Comparison of ENCODE assay signal across 15 cellular contexts in the genomic region with DNA sequence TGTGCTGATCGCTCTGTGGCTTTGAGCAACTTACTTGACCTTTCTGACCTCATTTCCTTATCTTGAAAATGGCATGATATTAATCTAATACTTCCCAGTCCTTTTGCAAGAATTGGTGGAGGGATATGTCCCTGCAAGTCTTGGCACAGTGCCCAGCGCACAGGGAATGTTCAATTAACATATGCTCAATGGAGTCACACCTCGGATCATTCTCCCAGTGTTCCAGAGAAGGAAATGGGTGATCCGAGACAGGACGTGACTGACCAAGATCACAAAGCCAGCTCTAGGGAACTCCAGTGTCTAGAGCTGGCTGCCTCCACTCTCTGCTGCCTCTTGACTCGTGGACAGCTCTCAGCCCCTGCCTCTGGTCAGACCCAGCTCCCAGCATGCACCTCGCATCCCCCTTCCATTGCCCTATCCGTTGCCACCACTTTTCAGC. TPM values are rescaled to one million over a fixed set of nuclear protein-coding genes. Genes with fewer than 3 reads are reported as not detected.
DNase-seq lines count a peak whose midpoint lies in the region; ATAC-seq, FAIRE-seq and TF ChIP-seq lines count a peak whose summit lies in the region.
"Had no signal": no experiment of that assay in that cellular context is flagged by ENCODE, and none has a peak within 500 bp of the region (broad histone marks: within the 10 kb centered on the region; RNA-seq: fewer than 3 reads in every experiment).

No MANE protein-coding gene starts in this region.

- H3K27me3 Mint-ChIP-seq in T-helper 17 cell, result peaks cover 31% of the 10 kb centered on the region
- peaks cover 40% of the 10 kb centered on the region for H3K27me3 Mint-ChIP-seq in activated T-cell treated with anti-CD3 and anti-CD28 coated beads, Interleukin-2, amount 50 U/mL, for 4 hours (ENCODE audit: low read depth)

- peaks cover 23% of the 10 kb centered on the region for H3K4me1 Mint-ChIP-seq in T-helper 17 cell
- H3K4me1 Mint-ChIP-seq in activated T-cell treated with anti-CD3 and anti-CD28 coated beads, Interleukin-2, amount 50 U/mL, for 4 hours (ENCODE audit: low read depth), result peaks cover 13% of the 10 kb centered on the region

- H3K27ac ChIP-seq in heart left ventricle (peak overlapping the region; percentile 61 to 93 (median 83)), pancreas (peak overlapping the region in 2 of 4 donors; percentile 91 to 94), brain microvascular endothelial cell (no peak overlapping the region)

- in situ Hi-C loops in brain microvascular endothelial cell (cut with HindIII; ENCODE audit: low pct_ligation_motif_present, low sequenced_read_pairs), result no loop called here

- no peak overlapping the region for H3K4me3 Mint-ChIP-seq in T-helper 17 cell
- no peak overlapping the region for H3K4me3 Mint-ChIP-seq in activated T-cell treated with anti-CD3 and anti-CD28 coated beads, Interleukin-2, amount 50 U/mL, for 4 hours
- H3K4me3 Mint-ChIP-seq: activated CD4-positive, alpha-beta T cell treated with anti-CD3 and anti-CD28 coated beads, Interleukin-2, amount 10 ng/mL, durations not matched to agents 24 days and 14 days had no signal

- TF ChIP-seq POLR2A in heart left ventricle (IDR thresholded peaks at IDR 0.05), result no peak

- ATAC-seq in T-helper 17 cell (no peak), heart left ventricle (peak; percentile 6 to 65 (median 30)), pancreas (no peak), GM18502 (IDR thresholded peaks at IDR 0.05; ENCODE audit: poor library complexity, unreplicated experiment) (no peak)
- no peak for ATAC-seq in activated T-cell treated with anti-CD3 and anti-CD28 coated beads, Interleukin-2, amount 50 U/mL, for 4 hours

- H3K9me3 Mint-ChIP-seq in activated T-cell treated with anti-CD3 and anti-CD28 coated beads, Interleukin-2, amount 50 U/mL, for 4 hours, result no peaks in the 10 kb centered on the region
- H3K9me3 Mint-ChIP-seq: CD4-positive, CD25-positive, alpha-beta regulatory T cell had no signal

- H3K4me3 ChIP-seq in heart left ventricle (no peak overlapping the region), pancreas (no peak overlapping the region), brain microvascular endothelial cell (ENCODE audit: low read depth, low read length) (no peak overlapping the region)

- no peak for TF ChIP-seq CTCF in GM20000 (IDR thresholded peaks at IDR 0.05; ENCODE audit: extremely low read depth, missing control alignments)
- TF ChIP-seq CTCF in heart left ventricle (IDR thresholded peaks at IDR 0.05), result no peak
- no peak for TF ChIP-seq CTCF in pancreas (IDR thresholded peaks at IDR 0.05)
- TF ChIP-seq CTCF in brain microvascular endothelial cell (IDR thresholded peaks at IDR 0.05; ENCODE audit: low read depth, low read length, missing control alignments), result no peak

- H3K27me3 ChIP-seq in heart left ventricle, result peaks cover 0 to 37% (median 5%) of the 10 kb centered on the region in 9 donors
- H3K27me3 ChIP-seq in pancreas, result no peaks in the 10 kb centered on the region
- no peaks in the 10 kb centered on the region for H3K27me3 ChIP-seq in brain microvascular endothelial cell (replicated peaks)

- FAIRE-seq in pancreas (lab: Jason Lieb, UNC), result no peak

- no peaks in the 10 kb centered on the region for H3K9me3 ChIP-seq in T-helper 17 cell (ENCODE audit: control insufficient read depth, low read length, poor library complexity, severe bottlenecking)
- no peaks in the 10 kb centered on the region for H3K9me3 ChIP-seq in heart left ventricle
- H3K9me3 ChIP-seq in pancreas, result no peaks in the 10 kb centered on the region

- H3K4me1 ChIP-seq in heart left ventricle, result peaks cover 6 to 42% (median 27%) of the 10 kb centered on the region in 12 donors
- peaks cover 19 to 38% (median 28%) of the 10 kb centered on the region in 3 donors for H3K4me1 ChIP-seq in pancreas

- WGBS in heart left ventricle, 4 donors, result 24 to 38% (median 35%) methylated on average over 8 of the region's 8 CpGs
- WGBS in pancreas, 2 donors, result 37 to 41% methylated on average over 8 of the region's 8 CpGs

- intact Hi-C loops in heart left ventricle (cut with DNase I) (no loop called here), pancreas (cut with DNase I) (no loop called here)

- no peaks in the 10 kb centered on the region for H3K36me3 Mint-ChIP-seq in T-helper 17 cell (ENCODE audit: low read depth)
- H3K36me3 Mint-ChIP-seq in activated T-cell treated with anti-CD3 and anti-CD28 coated beads, Interleukin-2, amount 50 U/mL, for 4 hours (ENCODE audit: insufficient read depth), result no peaks in the 10 kb centered on the region
- H3K36me3 Mint-ChIP-seq: CD4-positive, CD25-positive, alpha-beta regulatory T cell had no signal

- H3K27ac Mint-ChIP-seq in T-helper 17 cell, result peak overlapping the region; percentile 87
- H3K27ac Mint-ChIP-seq: activated CD4-positive, alpha-beta T cell treated with anti-CD3 and anti-CD28 coated beads, Interleukin-2, amount 10 ng/mL, durations not matched to agents 24 days and 14 days; CD4-positive, CD25-positive, alpha-beta regulatory T cell had no signal

- H3K36me3 ChIP-seq in heart left ventricle, result peaks cover 0 to 3% (median 0%) of the 10 kb centered on the region in 9 donors
- H3K36me3 ChIP-seq in pancreas, result no peaks in the 10 kb centered on the region
- H3K36me3 ChIP-seq in brain microvascular endothelial cell (replicated peaks), result no peaks in the 10 kb centered on the region

- DNase-seq in GM20000 (ENCODE audit: low spot score) (peak; percentile 8), T-helper 17 cell (no peak), heart left ventricle (peak; percentile 71 to 86 (median 80)), pancreas (peak in 4 of 6 donors; percentile 61 to 84 (median 76)), NCI-H1092 treated with DMSO at 0.1 percent for 48 hours (lab: John Stamatoyannopoulos, UW) (no peak), brain microvascular endothelial cell (no peak)
- no peak for DNase-seq in activated T-cell treated with anti-CD3 and anti-CD28 coated beads, Interleukin-2, amount 50 U/mL, for 4 hours
- DNase-seq: activated CD4-positive, alpha-beta T cell treated with anti-CD3 and anti-CD28 coated beads, Interleukin-2, amount 10 ng/mL, durations not matched to agents 24 days and 14 days; activated naive CD4-positive, alpha-beta T cell; CD4-positive, CD25-positive, alpha-beta regulatory T cell; cerebellar nuclear complex; nucleus accumbens; SW 1271 had no signal

RNA-seq across cellular contexts. Expression of gene CDC42EP5, which starts 3.6 kb away (rescaled TPM):
- total RNA-seq in T-helper 17 cell, result not detected
- total RNA-seq in heart left ventricle, result 10 to 100 TPM in 5 of 9 donors, 1 to 10 TPM in 4; 5.6 to 16.3 (median 11.4) TPM
- 1 to 10 TPM; 7.1 to 8.7 TPM for polyA plus RNA-seq in heart left ventricle
- total RNA-seq in pancreas, result 10 to 100 TPM in 4 of 6 donors, 1 to 10 TPM in 2; 8.2 to 48.0 (median 20.4) TPM
- polyA plus RNA-seq in pancreas, result 10 to 100 TPM in 1 of 2 donors, 1 to 10 TPM in 1; 7.5 to 15.1 TPM
- total RNA-seq in activated T-cell treated with anti-CD3 and anti-CD28 coated beads, Interleukin-2, amount 50 U/mL, for 4 hours, result under 1 TPM in 1 of 3 donors, not detected in 2; 0.30 TPM
- total RNA-seq: CD4-positive, CD25-positive, alpha-beta regulatory T cell had no signal
- polyA plus RNA-seq: CD4-positive, CD25-positive, alpha-beta regulatory T cell had no signal

RNA-seq across cellular contexts. Expression of gene LENG9, which starts 5.9 kb away (rescaled TPM):
- total RNA-seq in T-helper 17 cell (1 to 10 TPM; 4.4 to 6.0 TPM), heart left ventricle (1 to 10 TPM; 1.5 to 4.1 (median 2.4) TPM), pancreas (10 to 100 TPM in 5 of 6 donors, 1 to 10 TPM in 1; 8.6 to 23.4 (median 16.9) TPM)
- polyA plus RNA-seq in heart left ventricle (1 to 10 TPM; 1.4 to 2.1 TPM), pancreas (10 to 100 TPM in 1 of 2 donors, 1 to 10 TPM in 1; 4.2 to 12.1 TPM)
- 1 to 10 TPM; 4.8 to 5.4 (median 5.2) TPM for total RNA-seq in activated T-cell treated with anti-CD3 and anti-CD28 coated beads, Interleukin-2, amount 50 U/mL, for 4 hours

RNA-seq across cellular contexts. Expression of gene LENG8, which starts 20.5 kb away (rescaled TPM):
- total RNA-seq in T-helper 17 cell (100 to 1,000 TPM; 471 to 480 TPM), heart left ventricle (10 to 100 TPM; 23.6 to 82.9 (median 58.8) TPM), pancreas (100 to 1,000 TPM in 4 of 6 donors, 10 to 100 TPM in 2; 64.8 to 173 (median 129) TPM)
- polyA plus RNA-seq in heart left ventricle (10 to 100 TPM; 35.2 to 93.9 TPM), pancreas (100 to 1,000 TPM; 313 to 657 TPM)
- total RNA-seq in activated T-cell treated with anti-CD3 and anti-CD28 coated beads, Interleukin-2, amount 50 U/mL, for 4 hours, result 100 to 1,000 TPM; 138 to 157 (median 145) TPM

RNA-seq across cellular contexts. Expression of gene LAIR2, which starts 33.1 kb away (rescaled TPM):
- total RNA-seq in T-helper 17 cell (1 to 10 TPM in 1 of 2 donors, under 1 TPM in 1; 0.94 to 1.7 TPM), heart left ventricle (1 to 10 TPM in 1 of 9 donors, not detected in 8; 2.4 TPM), pancreas (not detected)
- polyA plus RNA-seq in heart left ventricle (not detected), pancreas (not detected)
- total RNA-seq in activated T-cell treated with anti-CD3 and anti-CD28 coated beads, Interleukin-2, amount 50 U/mL, for 4 hours, result under 1 TPM; 0.35 to 0.76 (median 0.58) TPM
- total RNA-seq: kidney epithelial cell had no signal

RNA-seq across cellular contexts. Expression of gene TTYH1, which starts 54.3 kb away (rescaled TPM):
- total RNA-seq in T-helper 17 cell (not detected), heart left ventricle (1 to 10 TPM in 5 of 9 donors, under 1 TPM in 4; 0.46 to 6.9 (median 1.1) TPM), pancreas (10 to 100 TPM; 20.8 to 38.1 (median 24.6) TPM)
- polyA plus RNA-seq in heart left ventricle (1 to 10 TPM in 1 of 2 donors, under 1 TPM in 1; 0.85 to 1.8 TPM), pancreas (10 to 100 TPM; 40.0 to 78.0 TPM)
- total RNA-seq in activated T-cell treated with anti-CD3 and anti-CD28 coated beads, Interleukin-2, amount 50 U/mL, for 4 hours, result under 1 TPM in 1 of 3 donors, not detected in 2; 0.46 TPM
- total RNA-seq: CD4-positive, CD25-positive, alpha-beta regulatory T cell; kidney epithelial cell had no signal

Comparison
In these comparisons a context has a peak if more than half of its experiments do, and no peak if none do; other contexts are left out.
1. DNase-seq: peak in GM20000 (single experiment), heart left ventricle (5 of 5) and pancreas (4 of 6); none in T-helper 17 cell (0 of 3), NCI-H1092 treated with DMSO at 0.1 percent for 48 hours (single experiment), brain microvascular endothelial cell (single experiment) and activated T-cell treated with anti-CD3 and anti-CD28 coated beads, Interleukin-2, amount 50 U/mL, for 4 hours (single experiment).
2. ATAC-seq: peak in heart left ventricle (4 of 4); none in T-helper 17 cell (single experiment), pancreas (0 of 4), GM18502 (single experiment) and activated T-cell treated with anti-CD3 and anti-CD28 coated beads, Interleukin-2, amount 50 U/mL, for 4 hours (0 of 2).
3. RNA of gene CDC42EP5, which starts 3.6 kb away (total RNA-seq): 8.2 to 48.0 TPM in pancreas and 5.6 to 16.3 TPM in heart left ventricle; 0.30 TPM in activated T-cell treated with anti-CD3 and anti-CD28 coated beads, Interleukin-2, amount 50 U/mL, for 4 hours and not detected in T-helper 17 cell; every median in the first group is over 4 times any median in the second.